Comparison of ENCODE assay signal across 9 cellular contexts in the genomic region with DNA sequence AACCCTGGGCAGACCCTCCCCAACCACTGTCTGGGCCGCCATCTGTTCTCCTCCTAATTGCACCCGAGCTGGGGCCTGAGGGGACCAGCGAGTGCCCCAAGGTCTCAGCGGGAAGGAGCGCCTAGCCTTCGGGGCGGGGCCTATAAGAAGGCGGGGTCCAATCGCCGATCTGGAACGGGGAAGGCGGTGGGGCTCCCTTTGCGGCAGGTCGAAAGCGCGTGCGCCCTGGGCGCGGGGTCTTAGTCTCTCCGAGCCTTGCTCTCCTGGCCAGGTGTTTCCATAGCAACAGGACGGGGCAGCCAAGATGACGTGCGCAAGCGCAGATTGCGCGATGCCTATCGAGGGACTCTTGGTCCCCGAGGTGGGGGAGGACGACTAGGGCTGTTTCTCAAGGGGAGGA. TPM values are rescaled to one million over a fixed set of nuclear protein-coding genes. Genes with fewer than 3 reads are reported as not detected.
DNase-seq lines count a peak whose midpoint lies in the region; ATAC-seq and TF ChIP-seq lines count a peak whose summit lies in the region.
"Had no signal": no experiment of that assay in that cellular context is flagged by ENCODE, and none has a peak within 500 bp of the region (broad histone marks: within the 10 kb centered on the region; RNA-seq: fewer than 3 reads in every experiment).

No MANE protein-coding gene starts in this region.

- H3K9me3 ChIP-seq in SK-N-SH (no peaks in the 10 kb centered on the region), RWPE2 (ENCODE audit: severe bottlenecking) (no peaks in the 10 kb centered on the region), esophagus muscularis mucosa (no peaks in the 10 kb centered on the region), psoas muscle (no peaks in the 10 kb centered on the region)

- H3K9me2 ChIP-seq in SK-N-SH = no peaks in the 10 kb centered on the region

- no peaks in the 10 kb centered on the region for H3K36me3 ChIP-seq in SK-N-SH (replicated peaks in 1 of 2; ENCODE audit: control insufficient read depth in 1 of 2, insufficient read depth in 2 of 2, low read length in 1 of 2)
- no peaks in the 10 kb centered on the region for H3K36me3 ChIP-seq in RWPE2 (ENCODE audit: low read depth)
- no peaks in the 10 kb centered on the region for H3K36me3 ChIP-seq in esophagus muscularis mucosa
- H3K36me3 ChIP-seq in psoas muscle (ENCODE audit: insufficient read depth in 1 of 2, low read depth in 1 of 2) = no peaks in the 10 kb centered on the region

- ATAC-seq in SK-N-SH treated with all-trans-retinoic acid at 6 μM for 48 hours = no peak
- peak; percentile 54 for ATAC-seq in RWPE2 (ENCODE audit: low read depth)
- no peak for ATAC-seq in psoas muscle
- no peak for ATAC-seq in GM18867 (IDR thresholded peaks at IDR 0.05; ENCODE audit: unreplicated experiment)

- H3K27me3 ChIP-seq in SK-N-SH (ENCODE audit: insufficient read depth) (no peaks in the 10 kb centered on the region), RWPE2 (ENCODE audit: insufficient read depth, poor library complexity, severe bottlenecking) (peaks cover 42% of the 10 kb centered on the region), esophagus muscularis mucosa (peaks cover 0 to 100% (median 62%) of the 10 kb centered on the region in 4 donors), psoas muscle (ENCODE audit: insufficient read depth in 3 of 3, low read length in 2 of 3) (peaks cover 0 to 81% (median 33%) of the 10 kb centered on the region in 3 donors)

- H3K9ac ChIP-seq in SK-N-SH = no peak overlapping the region

- H3F3A ChIP-seq in SK-N-SH (replicated peaks; ENCODE audit: insufficient read depth) = peaks cover 20% of the 10 kb centered on the region

- 49% methylated on average over 29 of the region's 29 CpGs for WGBS in SK-N-SH (ENCODE audit: low lambda C conversion rate)
- 7% methylated on average over 9 of the region's 29 CpGs for WGBS in esophagus muscularis mucosa
- 0 to 3% (median 1%) methylated on average over 29 of the region's 29 CpGs for WGBS in psoas muscle, 3 donors

- H3K4me2 ChIP-seq in SK-N-SH = no peak overlapping the region; the same call in 1 of the 2 replicates

- TF ChIP-seq RAD21 in SK-N-SH (IDR thresholded peaks at IDR 0.05; ENCODE audit: low read length) = no peak

- no peaks in the 10 kb centered on the region for H3K79me2 ChIP-seq in SK-N-SH (ENCODE audit: insufficient read depth)

- intact Hi-C loops in esophagus muscularis mucosa (cut with DNase I) = loop anchor here (10.0 kb wide), 1 partner anchor 156 kb away; a partner anchor contains a TSS
- intact Hi-C loops in psoas muscle (cut with DNase I) = loop anchor here in 1 of 2 donors (5.0 kb wide), 1 partner anchor 34 kb away; a partner anchor contains a TSS

- H3K4me3 ChIP-seq in SK-N-SH (ENCODE audit: low read depth in 2 of 2, low read length in 1 of 2) (peak overlapping the region in 1 of 2 experiments; percentile 15; a peak in 1 of 4 replicates), RWPE2 (ENCODE audit: severe bottlenecking) (peak overlapping the region; percentile 34), esophagus muscularis mucosa (peak overlapping the region in 3 of 4 donors; percentile 8 to 37 (median 35)), psoas muscle (peak overlapping the region; percentile 42)

- H4K20me1 ChIP-seq in SK-N-SH (ENCODE audit: insufficient read depth) = no peaks in the 10 kb centered on the region

- TF ChIP-seq POLR2A in esophagus muscularis mucosa (IDR thresholded peaks at IDR 0.05; ENCODE audit: low read depth) = no peak

- TF ChIP-seq CTCF in SK-N-SH (IDR thresholded peaks at IDR 0.05) (no peak), RWPE2 (IDR thresholded peaks at IDR 0.05; ENCODE audit: poor library complexity, severe bottlenecking) (no peak), esophagus muscularis mucosa (IDR thresholded peaks at IDR 0.05) (no peak), psoas muscle (IDR thresholded peaks at IDR 0.05) (no peak)

- H3K4me1 ChIP-seq in SK-N-SH (ENCODE audit: control insufficient read depth in 1 of 2, insufficient read depth in 2 of 2, low read depth in 1 of 2, low read length in 1 of 2) (peaks cover 0 to 31% of the 10 kb centered on the region in 2 experiments; a peak in 1 of 4 replicates), RWPE2 (ENCODE audit: insufficient read depth, poor library complexity, severe bottlenecking) (no peaks in the 10 kb centered on the region), esophagus muscularis mucosa (peaks cover 12 to 30% (median 25%) of the 10 kb centered on the region in 4 donors), psoas muscle (peaks cover 6% of the 10 kb centered on the region)

- POLR2A ChIA-PET in SK-N-SH (lab: Yijun Ruan, JAX) = no interaction called here

- H3K27ac ChIP-seq in SK-N-SH (ENCODE audit: low read depth in 2 of 2, low read length in 1 of 2) (no peak overlapping the region), RWPE2 (ENCODE audit: poor library complexity, severe bottlenecking) (peak overlapping the region; percentile 10), esophagus muscularis mucosa (replicated peaks in 1 of 4) (no peak overlapping the region), psoas muscle (no peak overlapping the region)

- no peak overlapping the region for H2AFZ ChIP-seq in SK-N-SH (ENCODE audit: low read depth)

- DNase-seq in SK-N-SH (peak; percentile 63), RWPE2 (ENCODE audit: low spot score) (no peak), esophagus muscularis mucosa (ENCODE audit: extremely low spot score) (no peak), psoas muscle (peak in 1 of 2 donors; percentile 53), NCI-H2081 treated with DMSO at 0.1 percent for 48 hours (lab: John Stamatoyannopoulos, UW) (no peak), NCI-H510A treated with DMSO at 0.1 percent for 48 hours (lab: John Stamatoyannopoulos, UW) (no peak)

- CTCF ChIA-PET in SK-N-SH (lab: Yijun Ruan, JAX) = interaction anchor here (0.8 to 1.2 kb wide), 3 partner anchors 13 to 124 kb away, joined by 3 to 4 read pairs (median 3); no protein-coding TSS in a partner anchor

- TF ChIP-seq EP300 in SK-N-SH (IDR thresholded peaks at IDR 0.05; ENCODE audit: borderline replicate concordance in 1 of 2, low read depth in 1 of 2, low read length in 1 of 2) (no peak), esophagus muscularis mucosa (IDR thresholded peaks at IDR 0.05) (no peak)

TF ChIP-seq in SK-N-SH, 30 proteins besides CTCF, POLR2A, EP300 and RAD21 (continues in another document):
- no peak for TF ChIP-seq MXI1 (IDR thresholded peaks at IDR 0.05; ENCODE audit: low read depth, low read length)
- TF ChIP-seq SMC3 (IDR thresholded peaks at IDR 0.05; ENCODE audit: low read depth, low read length) = no peak
- TF ChIP-seq RXRA (IDR thresholded peaks at IDR 0.05; ENCODE audit: borderline replicate concordance, low read depth) = no peak
- no peak for TF ChIP-seq FOXJ3 (CRISPR knock-in tag; IDR thresholded peaks at IDR 0.05)
- TF ChIP-seq TCF12 (IDR thresholded peaks at IDR 0.05) = no peak
- peak; percentile 16; the same call in 1 of the 2 replicates for TF ChIP-seq NRF1 (IDR thresholded peaks at IDR 0.05; ENCODE audit: low read depth, low read length)
- TF ChIP-seq SIN3A (IDR thresholded peaks at IDR 0.05; ENCODE audit: borderline replicate concordance, low read depth, low read length) = no peak

TF ChIP-seq in SK-N-SH treated with all-trans-retinoic acid at 6 μM for 48 hours, 23 proteins besides CTCF, POLR2A, EP300 and RAD21 (continues in another document):
- TF ChIP-seq ARNTL (CRISPR knock-in tag; IDR thresholded peaks at IDR 0.05; ENCODE audit: borderline replicate concordance, low read depth) = no peak
- TF ChIP-seq PPARA (CRISPR knock-in tag; IDR thresholded peaks at IDR 0.05; ENCODE audit: borderline replicate concordance) = no peak
- TF ChIP-seq TOX (CRISPR knock-in tag; IDR thresholded peaks at IDR 0.05; ENCODE audit: borderline replicate concordance) = no peak
- no peak for TF ChIP-seq BACH2 (CRISPR knock-in tag; IDR thresholded peaks at IDR 0.05; ENCODE audit: borderline replicate concordance)
- TF ChIP-seq ZFP3 (CRISPR knock-in tag; IDR thresholded peaks at IDR 0.05) = no peak
- no peak for TF ChIP-seq ZC3H10 (CRISPR knock-in tag; IDR thresholded peaks at IDR 0.05)
- TF ChIP-seq CSDC2 (CRISPR knock-in tag; IDR thresholded peaks at IDR 0.05) = no peak

RNA-seq across cellular contexts. Expression of a gene that starts 2.8 kb away (rescaled TPM):
- polyA plus RNA-seq in SK-N-SH (2012; rRNA removed) = 4.3 and 9.7 TPM in 2 replicates
- 3.2 and 7.2 TPM in 2 replicates for polyA plus RNA-seq in SK-N-SH (2012; cell fraction: cytosol; rRNA removed)
- polyA plus RNA-seq in SK-N-SH (2012; cell fraction: nucleus; rRNA removed) = 37.5 and 48.1 TPM in 2 replicates
- total RNA-seq in esophagus muscularis mucosa = under 1 TPM; 0.50 to 0.91 (median 0.76) TPM
- not detected for total RNA-seq in psoas muscle
- under 1 TPM; 0.09 to 0.13 (median 0.10) TPM for polyA plus RNA-seq in psoas muscle
- total RNA-seq: skeletal muscle tissue had no signal

RNA-seq across cellular contexts. Expression of a gene that starts 6.7 kb away (rescaled TPM):
- polyA plus RNA-seq in SK-N-SH (2012; rRNA removed) (0.47 and 0.72 TPM in 2 replicates), psoas muscle (under 1 TPM in 1 of 3 donors, not detected in 2; 0.05 TPM)
- polyA plus RNA-seq in SK-N-SH (2012; cell fraction: cytosol; rRNA removed) = 0.23 and 0.55 TPM in 2 replicates
- polyA plus RNA-seq in SK-N-SH (2012; cell fraction: nucleus; rRNA removed) = 0.27 and 0.31 TPM in 2 replicates
- total RNA-seq in esophagus muscularis mucosa (under 1 TPM in 2 of 4 donors, not detected in 2; 0.52 to 0.83 TPM), psoas muscle (not detected)
- total RNA-seq: skeletal muscle tissue had no signal

RNA-seq across cellular contexts. Expression of a gene that starts 34.7 kb away (rescaled TPM):
- polyA plus RNA-seq in SK-N-SH (2012; rRNA removed) = 35.2 and 48.1 TPM in 2 replicates
- polyA plus RNA-seq in SK-N-SH (2012; cell fraction: cytosol; rRNA removed) = 29.8 and 35.8 TPM in 2 replicates
- 33.6 and 59.2 TPM in 2 replicates for polyA plus RNA-seq in SK-N-SH (2012; cell fraction: nucleus; rRNA removed)
- 1 to 10 TPM; 2.7 to 6.6 (median 4.2) TPM for total RNA-seq in esophagus muscularis mucosa
- 1 to 10 TPM; 2.4 to 5.0 (median 3.0) TPM for total RNA-seq in psoas muscle
- polyA plus RNA-seq in psoas muscle = 1 to 10 TPM; 3.6 to 9.0 (median 8.6) TPM

RNA-seq across cellular contexts. Expression of a gene that starts 39.2 kb away (rescaled TPM):
- not detected in 2 replicates for polyA plus RNA-seq in SK-N-SH (2012; rRNA removed)
- polyA plus RNA-seq in SK-N-SH (2012; cell fraction: cytosol; rRNA removed) = 0.33 TPM in 1 of 2 replicates, not detected in the other
- polyA plus RNA-seq in SK-N-SH (2012; cell fraction: nucleus; rRNA removed) = 2.9 TPM in 1 of 2 replicates, not detected in the other
- under 1 TPM in 1 of 4 donors, not detected in 3; 0.65 TPM for total RNA-seq in esophagus muscularis mucosa
- 1 to 10 TPM in 3 of 4 donors, under 1 TPM in 1; 0.92 to 3.2 (median 2.0) TPM for total RNA-seq in psoas muscle
- 1 to 10 TPM; 1.9 to 2.5 (median 2.0) TPM for polyA plus RNA-seq in psoas muscle
- total RNA-seq: skeletal muscle tissue had no signal

RNA-seq across cellular contexts. Expression of a gene that starts 39.5 kb away (rescaled TPM):
- polyA plus RNA-seq in SK-N-SH (2012; rRNA removed) (215 and 341 TPM in 2 replicates), psoas muscle (100 to 1,000 TPM; 329 to 535 (median 396) TPM)
- polyA plus RNA-seq in SK-N-SH (2012; cell fraction: cytosol; rRNA removed) = 167 and 232 TPM in 2 replicates
- polyA plus RNA-seq in SK-N-SH (2012; cell fraction: nucleus; rRNA removed) = 138 and 161 TPM in 2 replicates
- total RNA-seq in esophagus muscularis mucosa (100 to 1,000 TPM; 236 to 275 (median 250) TPM), psoas muscle (100 to 1,000 TPM; 273 to 419 (median 370) TPM)
